In genomic region chr7:117364204-117364755, GRCh38 we compare ENCODE assay signal across 21 cellular contexts. TPM values are rescaled to one million over a fixed set of nuclear protein-coding genes. Genes with fewer than 3 reads are reported as not detected.
"Had no signal": no experiment of that assay in that cellular context is flagged by ENCODE, and none has a peak within 500 bp of the region (broad histone marks: within the 10 kb centered on the region; RNA-seq: fewer than 3 reads in every experiment).

No MANE protein-coding gene starts in this region.

- H3K27ac ChIP-seq: breast epithelium, lower lobe of right lung, psoas muscle, stomach, testis had no signal

- H3K36me3 ChIP-seq: breast epithelium, lower lobe of right lung, stomach had no signal

- H3K9me3 Mint-ChIP-seq: activated naive CD4-positive, alpha-beta T cell treated with anti-CD3 and anti-CD28 coated beads, Interleukin-2, amount 50 U/mL, for 24 hours; activated T-cell treated with anti-CD3 and anti-CD28 coated beads, Interleukin-2, amount 50 U/mL, for 72 hours; nephron progenitor cell; type B pancreatic cell had no signal

- ATAC-seq: activated T-cell treated with anti-CD3 and anti-CD28 coated beads, Interleukin-2, amount 50 U/mL, for 72 hours; left colon; psoas muscle; right cardiac atrium had no signal

- H3K27me3 Mint-ChIP-seq: activated naive CD4-positive, alpha-beta T cell treated with anti-CD3 and anti-CD28 coated beads, Interleukin-2, amount 50 U/mL, for 24 hours; type B pancreatic cell had no signal

- H3K27me3 ChIP-seq: breast epithelium, stomach, testis had no signal

- H3K36me3 Mint-ChIP-seq: activated naive CD4-positive, alpha-beta T cell treated with anti-CD3 and anti-CD28 coated beads, Interleukin-2, amount 50 U/mL, for 24 hours; type B pancreatic cell had no signal

- H3K27ac Mint-ChIP-seq: activated naive CD4-positive, alpha-beta T cell treated with anti-CD3 and anti-CD28 coated beads, Interleukin-2, amount 50 U/mL, for 24 hours; activated T-cell treated with anti-CD3 and anti-CD28 coated beads, Interleukin-2, amount 50 U/mL, for 72 hours; nephron progenitor cell; type B pancreatic cell had no signal

- DNase-seq: activated CD4-positive, alpha-beta T cell treated with anti-CD3 and anti-CD28 coated beads, Interleukin-2, amount 50 U/mL, for 4 hours; activated gamma-delta T cell; activated T-cell treated with anti-CD3 and anti-CD28 coated beads, Interleukin-2, amount 50 U/mL, for 72 hours; cerebellar nuclear complex; cortex of kidney; erythroblast; hypothalamus; islet precursor cell; left colon; lower lobe of right lung; midbrain; nephron progenitor cell; psoas muscle; right cardiac atrium; stimulated activated CD4-positive, alpha-beta T cell treated with anti-CD3 and anti-CD28 coated beads, Interleukin-4, amount 100 ng/mL, for 1 hour; stomach; testis had no signal

- H3K9me3 ChIP-seq: breast epithelium, lower lobe of right lung, psoas muscle, stomach, testis had no signal

- H3K4me1 ChIP-seq: breast epithelium, lower lobe of right lung, psoas muscle, stomach, testis had no signal

- H3K4me1 Mint-ChIP-seq: activated naive CD4-positive, alpha-beta T cell treated with anti-CD3 and anti-CD28 coated beads, Interleukin-2, amount 50 U/mL, for 24 hours had no signal

- H3K4me3 Mint-ChIP-seq: activated naive CD4-positive, alpha-beta T cell treated with anti-CD3 and anti-CD28 coated beads, Interleukin-2, amount 50 U/mL, for 24 hours; activated T-cell treated with anti-CD3 and anti-CD28 coated beads, Interleukin-2, amount 50 U/mL, for 72 hours; nephron progenitor cell; type B pancreatic cell had no signal

- H3K4me3 ChIP-seq: breast epithelium, lower lobe of right lung, psoas muscle, stomach, testis had no signal

RNA-seq across cellular contexts. Expression of gene WNT2, which starts 41.4 kb away (rescaled TPM):
- total RNA-seq: activated CD8-positive, alpha-beta memory T cell treated with anti-CD3 and anti-CD28 coated beads for 36 hours; activated T-cell treated with anti-CD3 and anti-CD28 coated beads, Interleukin-2, amount 50 U/mL, for 72 hours; left colon had no signal
